Comparison of ENCODE assay signal across 28 cellular contexts in the genomic region with DNA sequence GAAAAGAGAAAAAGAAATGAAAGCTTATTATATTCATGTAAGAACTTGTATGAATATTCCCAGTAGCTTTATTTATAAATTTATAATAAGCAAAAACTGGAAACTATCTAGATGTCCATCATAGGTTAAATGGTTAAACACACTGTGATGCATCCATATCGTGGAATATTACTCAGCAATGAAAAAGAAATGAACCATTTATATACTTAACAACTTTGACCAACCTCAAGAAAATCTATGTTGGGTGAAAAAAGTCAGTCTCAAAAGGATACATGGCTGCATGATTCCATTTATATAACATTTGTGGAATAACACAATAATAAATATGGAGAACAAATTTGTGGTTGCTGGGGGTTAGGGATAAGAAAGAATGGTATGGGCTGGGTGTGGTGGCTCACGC.
"Had no signal": no experiment of that assay in that cellular context is flagged by ENCODE, and none has a peak within 500 bp of the region (broad histone marks: within the 10 kb centered on the region; RNA-seq: fewer than 3 reads in every experiment).

No MANE protein-coding gene starts in this region.

- H3K4me1 ChIP-seq: colonic mucosa, esophagus muscularis mucosa, esophagus squamous epithelium, foreskin keratinocyte, gastrocnemius medialis, gastroesophageal sphincter, heart left ventricle, heart right ventricle had no signal

- FAIRE-seq: colon, endometrium, endothelial cell of umbilical vein, frontal cortex had no signal

- H3K36me3 ChIP-seq: colonic mucosa, esophagus muscularis mucosa, esophagus squamous epithelium, gastrocnemius medialis, gastroesophageal sphincter, heart left ventricle, heart right ventricle had no signal

- DNase-seq: colonic mucosa; cortex of kidney; dermis blood vessel endothelial cell; dorsolateral prefrontal cortex; effector CD4-positive, alpha-beta T cell; effector CD8-positive, alpha-beta T cell; effector memory CD4-positive, alpha-beta T cell; effector memory CD8-positive, alpha-beta T cell; endodermal cell; erythroblast; esophagus squamous epithelium; foreskin fibroblast; foreskin keratinocyte; foreskin melanocyte; gastrocnemius medialis; glutamatergic neuron; head of caudate nucleus; heart left ventricle; heart right ventricle had no signal

- H3K27ac ChIP-seq: colonic mucosa, coronary artery, dorsolateral prefrontal cortex, epithelial cell of prostate, esophagus muscularis mucosa, esophagus squamous epithelium, foreskin keratinocyte, gastrocnemius medialis, gastroesophageal sphincter, heart left ventricle, heart right ventricle had no signal

- ATAC-seq: effector memory CD8-positive, alpha-beta T cell; esophagus mucosa; foreskin keratinocyte; gastrocnemius medialis; gastroesophageal sphincter; heart left ventricle; heart right ventricle had no signal

- H3K4me3 ChIP-seq: colonic mucosa, coronary artery, dorsolateral prefrontal cortex, esophagus muscularis mucosa, esophagus squamous epithelium, gastrocnemius medialis, gastroesophageal sphincter, heart left ventricle, heart right ventricle had no signal

- H3K27me3 ChIP-seq: colonic mucosa, dorsolateral prefrontal cortex, esophagus muscularis mucosa, esophagus squamous epithelium, foreskin keratinocyte, gastrocnemius medialis, gastroesophageal sphincter, heart left ventricle, heart right ventricle had no signal

- H3K9me3 ChIP-seq: colonic mucosa, esophagus muscularis mucosa, gastrocnemius medialis, gastroesophageal sphincter had no signal
